ENCODE assay signal across 1 cellular context in the genomic region with DNA sequence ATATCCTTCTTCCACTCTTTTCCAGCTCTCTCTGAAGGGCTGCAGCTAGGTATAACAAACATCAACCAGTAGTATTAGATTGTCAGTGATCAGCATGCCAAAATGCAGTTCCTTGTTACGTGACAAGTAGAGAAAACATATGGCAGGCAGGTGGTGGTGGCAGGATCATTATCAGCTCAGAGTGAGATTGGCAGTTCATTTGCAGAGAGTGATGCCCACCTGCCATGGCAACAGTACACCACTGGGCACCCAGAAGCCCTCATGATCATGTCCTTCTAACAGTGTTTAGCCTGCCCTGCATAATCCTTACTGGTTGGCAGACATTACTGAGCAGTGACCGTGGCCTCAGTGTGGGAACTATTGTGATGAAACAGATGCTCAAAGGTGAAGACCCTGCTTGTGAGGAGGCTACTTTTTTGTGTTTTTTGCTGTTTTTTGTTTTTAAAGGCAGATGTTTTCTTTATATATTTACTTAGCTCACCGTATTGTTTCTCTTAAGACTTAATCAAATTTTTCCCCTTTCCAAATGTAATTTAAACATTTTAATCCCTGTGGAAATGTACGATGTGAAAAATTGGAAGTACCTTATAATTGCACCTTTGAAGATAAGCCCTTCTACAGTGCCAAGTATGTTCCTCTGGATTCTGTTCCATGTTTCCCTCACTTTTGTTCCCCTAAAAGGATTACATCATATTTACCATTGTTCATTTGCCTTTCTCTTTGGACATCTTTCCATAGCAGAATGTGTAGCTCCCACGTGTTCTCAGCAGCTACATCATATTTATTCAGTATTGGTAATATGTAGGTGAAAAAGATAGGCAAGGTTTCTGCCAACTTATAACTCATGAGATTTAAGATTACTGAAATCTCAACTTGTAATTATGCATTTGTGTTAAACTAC.
TF ChIP-seq lines count a peak whose summit lies in the region.

No MANE protein-coding gene starts in this region.

TF ChIP-seq in SK-N-SH treated with all-trans-retinoic acid at 6 μM for 48 hours, 23 proteins besides CTCF, POLR2A, EP300 and RAD21 (continued from another document):
- no peak for TF ChIP-seq ZC3H10 (CRISPR knock-in tag; IDR thresholded peaks at IDR 0.05)
- TF ChIP-seq, protein P1, sequence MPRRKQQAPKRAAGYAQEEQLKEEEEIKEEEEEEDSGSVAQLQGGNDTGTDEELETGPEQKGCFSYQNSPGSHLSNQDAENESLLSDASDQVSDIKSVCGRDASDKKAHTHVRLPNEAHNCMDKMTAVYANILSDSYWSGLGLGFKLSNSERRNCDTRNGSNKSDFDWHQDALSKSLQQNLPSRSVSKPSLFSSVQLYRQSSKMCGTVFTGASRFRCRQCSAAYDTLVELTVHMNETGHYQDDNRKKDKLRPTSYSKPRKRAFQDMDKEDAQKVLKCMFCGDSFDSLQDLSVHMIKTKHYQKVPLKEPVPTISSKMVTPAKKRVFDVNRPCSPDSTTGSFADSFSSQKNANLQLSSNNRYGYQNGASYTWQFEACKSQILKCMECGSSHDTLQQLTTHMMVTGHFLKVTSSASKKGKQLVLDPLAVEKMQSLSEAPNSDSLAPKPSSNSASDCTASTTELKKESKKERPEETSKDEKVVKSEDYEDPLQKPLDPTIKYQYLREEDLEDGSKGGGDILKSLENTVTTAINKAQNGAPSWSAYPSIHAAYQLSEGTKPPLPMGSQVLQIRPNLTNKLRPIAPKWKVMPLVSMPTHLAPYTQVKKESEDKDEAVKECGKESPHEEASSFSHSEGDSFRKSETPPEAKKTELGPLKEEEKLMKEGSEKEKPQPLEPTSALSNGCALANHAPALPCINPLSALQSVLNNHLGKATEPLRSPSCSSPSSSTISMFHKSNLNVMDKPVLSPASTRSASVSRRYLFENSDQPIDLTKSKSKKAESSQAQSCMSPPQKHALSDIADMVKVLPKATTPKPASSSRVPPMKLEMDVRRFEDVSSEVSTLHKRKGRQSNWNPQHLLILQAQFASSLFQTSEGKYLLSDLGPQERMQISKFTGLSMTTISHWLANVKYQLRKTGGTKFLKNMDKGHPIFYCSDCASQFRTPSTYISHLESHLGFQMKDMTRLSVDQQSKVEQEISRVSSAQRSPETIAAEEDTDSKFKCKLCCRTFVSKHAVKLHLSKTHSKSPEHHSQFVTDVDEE (CRISPR knock-in tag; IDR thresholded peaks at IDR 0.05): no peak; the same call in 1 of the 2 replicates
